ENCODE assay signal across 1 cellular context in the genomic region with DNA sequence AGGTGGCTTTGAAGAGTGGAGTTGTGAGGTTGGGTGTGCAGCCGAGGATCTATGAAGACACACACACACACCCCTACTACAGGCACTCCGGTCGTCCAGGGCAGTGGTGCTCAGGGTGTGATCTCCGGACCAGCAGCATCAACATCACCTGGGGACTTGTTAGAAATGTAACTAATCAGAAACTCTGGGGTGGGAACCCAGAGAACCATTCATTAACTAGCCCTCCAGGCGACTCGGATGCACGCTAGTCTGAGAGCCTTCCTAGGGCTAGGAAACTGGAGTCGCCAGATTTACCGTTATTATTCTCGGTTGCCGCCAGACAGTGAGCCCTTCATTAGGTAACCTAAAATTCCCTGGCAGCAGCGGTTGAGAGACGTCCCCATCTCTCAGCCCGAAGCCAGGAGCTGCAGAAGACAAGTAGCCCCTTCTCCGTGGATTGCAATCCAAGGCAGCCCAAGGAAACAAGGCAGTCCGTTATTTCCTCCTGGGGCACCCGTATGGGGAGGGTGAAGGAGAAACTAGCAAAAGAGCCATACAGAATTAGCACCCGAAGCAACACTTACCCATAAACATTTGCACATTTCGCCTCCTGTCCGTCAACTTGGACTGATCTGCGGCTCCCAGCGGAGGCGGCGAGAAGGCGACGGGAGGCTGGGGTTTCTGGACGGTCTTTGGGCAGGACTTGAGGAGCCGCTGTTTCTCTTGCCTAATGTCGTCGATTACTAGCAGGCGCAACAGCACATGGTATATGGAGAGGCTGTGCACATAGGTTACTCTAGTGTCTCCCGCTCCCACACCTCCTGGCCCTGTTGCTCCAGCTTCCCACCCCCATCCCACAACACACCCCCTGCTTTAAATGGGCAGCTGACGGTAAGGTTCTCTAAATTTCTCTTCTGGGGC.
TF ChIP-seq lines count a peak whose summit lies in the region.

No MANE protein-coding gene starts in this region.

TF ChIP-seq in HepG2, 621 proteins besides CTCF, POLR2A, EP300 and RAD21 (continued from another document):
- TF ChIP-seq, protein P1, sequence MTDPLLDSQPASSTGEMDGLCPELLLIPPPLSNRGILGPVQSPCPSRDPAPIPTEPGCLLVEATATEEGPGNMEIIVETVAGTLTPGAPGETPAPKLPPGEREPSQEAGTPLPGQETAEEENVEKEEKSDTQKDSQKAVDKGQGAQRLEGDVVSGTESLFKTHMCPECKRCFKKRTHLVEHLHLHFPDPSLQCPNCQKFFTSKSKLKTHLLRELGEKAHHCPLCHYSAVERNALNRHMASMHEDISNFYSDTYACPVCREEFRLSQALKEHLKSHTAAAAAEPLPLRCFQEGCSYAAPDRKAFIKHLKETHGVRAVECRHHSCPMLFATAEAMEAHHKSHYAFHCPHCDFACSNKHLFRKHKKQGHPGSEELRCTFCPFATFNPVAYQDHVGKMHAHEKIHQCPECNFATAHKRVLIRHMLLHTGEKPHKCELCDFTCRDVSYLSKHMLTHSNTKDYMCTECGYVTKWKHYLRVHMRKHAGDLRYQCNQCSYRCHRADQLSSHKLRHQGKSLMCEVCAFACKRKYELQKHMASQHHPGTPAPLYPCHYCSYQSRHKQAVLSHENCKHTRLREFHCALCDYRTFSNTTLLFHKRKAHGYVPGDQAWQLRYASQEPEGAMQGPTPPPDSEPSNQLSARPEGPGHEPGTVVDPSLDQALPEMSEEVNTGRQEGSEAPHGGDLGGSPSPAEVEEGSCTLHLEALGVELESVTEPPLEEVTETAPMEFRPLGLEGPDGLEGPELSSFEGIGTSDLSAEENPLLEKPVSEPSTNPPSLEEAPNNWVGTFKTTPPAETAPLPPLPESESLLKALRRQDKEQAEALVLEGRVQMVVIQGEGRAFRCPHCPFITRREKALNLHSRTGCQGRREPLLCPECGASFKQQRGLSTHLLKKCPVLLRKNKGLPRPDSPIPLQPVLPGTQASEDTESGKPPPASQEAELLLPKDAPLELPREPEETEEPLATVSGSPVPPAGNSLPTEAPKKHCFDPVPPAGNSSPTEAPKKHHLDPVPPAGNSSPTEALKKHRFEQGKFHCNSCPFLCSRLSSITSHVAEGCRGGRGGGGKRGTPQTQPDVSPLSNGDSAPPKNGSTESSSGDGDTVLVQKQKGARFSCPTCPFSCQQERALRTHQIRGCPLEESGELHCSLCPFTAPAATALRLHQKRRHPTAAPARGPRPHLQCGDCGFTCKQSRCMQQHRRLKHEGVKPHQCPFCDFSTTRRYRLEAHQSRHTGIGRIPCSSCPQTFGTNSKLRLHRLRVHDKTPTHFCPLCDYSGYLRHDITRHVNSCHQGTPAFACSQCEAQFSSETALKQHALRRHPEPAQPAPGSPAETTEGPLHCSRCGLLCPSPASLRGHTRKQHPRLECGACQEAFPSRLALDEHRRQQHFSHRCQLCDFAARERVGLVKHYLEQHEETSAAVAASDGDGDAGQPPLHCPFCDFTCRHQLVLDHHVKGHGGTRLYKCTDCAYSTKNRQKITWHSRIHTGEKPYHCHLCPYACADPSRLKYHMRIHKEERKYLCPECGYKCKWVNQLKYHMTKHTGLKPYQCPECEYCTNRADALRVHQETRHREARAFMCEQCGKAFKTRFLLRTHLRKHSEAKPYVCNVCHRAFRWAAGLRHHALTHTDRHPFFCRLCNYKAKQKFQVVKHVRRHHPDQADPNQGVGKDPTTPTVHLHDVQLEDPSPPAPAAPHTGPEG (CRISPR knock-in tag; IDR thresholded peaks at IDR 0.05) = peak; percentile 2; the same call in 1 of the 2 replicates
- no peak for TF ChIP-seq HNRNPUL1 (IDR thresholded peaks at IDR 0.05; ENCODE audit: low read depth, low read length)
- TF ChIP-seq, protein P2, sequence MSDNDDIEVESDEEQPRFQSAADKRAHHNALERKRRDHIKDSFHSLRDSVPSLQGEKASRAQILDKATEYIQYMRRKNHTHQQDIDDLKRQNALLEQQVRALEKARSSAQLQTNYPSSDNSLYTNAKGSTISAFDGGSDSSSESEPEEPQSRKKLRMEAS (IDR thresholded peaks at IDR 0.05) = peak; percentile 41; the same call in 1 of the 2 replicates
- TF ChIP-seq ZNF891 (CRISPR knock-in tag; IDR thresholded peaks at IDR 0.05) = no peak
- no peak for TF ChIP-seq EEA1 (CRISPR knock-in tag; IDR thresholded peaks at IDR 0.05; ENCODE audit: borderline replicate concordance)
- TF ChIP-seq ZNF570 (CRISPR knock-in tag; IDR thresholded peaks at IDR 0.05; ENCODE audit: borderline replicate concordance) = no peak
- TF ChIP-seq, protein P3, sequence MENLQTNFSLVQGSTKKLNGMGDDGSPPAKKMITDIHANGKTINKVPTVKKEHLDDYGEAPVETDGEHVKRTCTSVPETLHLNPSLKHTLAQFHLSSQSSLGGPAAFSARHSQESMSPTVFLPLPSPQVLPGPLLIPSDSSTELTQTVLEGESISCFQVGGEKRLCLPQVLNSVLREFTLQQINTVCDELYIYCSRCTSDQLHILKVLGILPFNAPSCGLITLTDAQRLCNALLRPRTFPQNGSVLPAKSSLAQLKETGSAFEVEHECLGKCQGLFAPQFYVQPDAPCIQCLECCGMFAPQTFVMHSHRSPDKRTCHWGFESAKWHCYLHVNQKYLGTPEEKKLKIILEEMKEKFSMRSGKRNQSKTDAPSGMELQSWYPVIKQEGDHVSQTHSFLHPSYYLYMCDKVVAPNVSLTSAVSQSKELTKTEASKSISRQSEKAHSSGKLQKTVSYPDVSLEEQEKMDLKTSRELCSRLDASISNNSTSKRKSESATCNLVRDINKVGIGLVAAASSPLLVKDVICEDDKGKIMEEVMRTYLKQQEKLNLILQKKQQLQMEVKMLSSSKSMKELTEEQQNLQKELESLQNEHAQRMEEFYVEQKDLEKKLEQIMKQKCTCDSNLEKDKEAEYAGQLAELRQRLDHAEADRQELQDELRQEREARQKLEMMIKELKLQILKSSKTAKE (CRISPR knock-in tag; IDR thresholded peaks at IDR 0.05; ENCODE audit: borderline replicate concordance) = no peak
- no peak for TF ChIP-seq GTF2F1 (IDR thresholded peaks at IDR 0.05; ENCODE audit: low read length)
- TF ChIP-seq, protein P4, sequence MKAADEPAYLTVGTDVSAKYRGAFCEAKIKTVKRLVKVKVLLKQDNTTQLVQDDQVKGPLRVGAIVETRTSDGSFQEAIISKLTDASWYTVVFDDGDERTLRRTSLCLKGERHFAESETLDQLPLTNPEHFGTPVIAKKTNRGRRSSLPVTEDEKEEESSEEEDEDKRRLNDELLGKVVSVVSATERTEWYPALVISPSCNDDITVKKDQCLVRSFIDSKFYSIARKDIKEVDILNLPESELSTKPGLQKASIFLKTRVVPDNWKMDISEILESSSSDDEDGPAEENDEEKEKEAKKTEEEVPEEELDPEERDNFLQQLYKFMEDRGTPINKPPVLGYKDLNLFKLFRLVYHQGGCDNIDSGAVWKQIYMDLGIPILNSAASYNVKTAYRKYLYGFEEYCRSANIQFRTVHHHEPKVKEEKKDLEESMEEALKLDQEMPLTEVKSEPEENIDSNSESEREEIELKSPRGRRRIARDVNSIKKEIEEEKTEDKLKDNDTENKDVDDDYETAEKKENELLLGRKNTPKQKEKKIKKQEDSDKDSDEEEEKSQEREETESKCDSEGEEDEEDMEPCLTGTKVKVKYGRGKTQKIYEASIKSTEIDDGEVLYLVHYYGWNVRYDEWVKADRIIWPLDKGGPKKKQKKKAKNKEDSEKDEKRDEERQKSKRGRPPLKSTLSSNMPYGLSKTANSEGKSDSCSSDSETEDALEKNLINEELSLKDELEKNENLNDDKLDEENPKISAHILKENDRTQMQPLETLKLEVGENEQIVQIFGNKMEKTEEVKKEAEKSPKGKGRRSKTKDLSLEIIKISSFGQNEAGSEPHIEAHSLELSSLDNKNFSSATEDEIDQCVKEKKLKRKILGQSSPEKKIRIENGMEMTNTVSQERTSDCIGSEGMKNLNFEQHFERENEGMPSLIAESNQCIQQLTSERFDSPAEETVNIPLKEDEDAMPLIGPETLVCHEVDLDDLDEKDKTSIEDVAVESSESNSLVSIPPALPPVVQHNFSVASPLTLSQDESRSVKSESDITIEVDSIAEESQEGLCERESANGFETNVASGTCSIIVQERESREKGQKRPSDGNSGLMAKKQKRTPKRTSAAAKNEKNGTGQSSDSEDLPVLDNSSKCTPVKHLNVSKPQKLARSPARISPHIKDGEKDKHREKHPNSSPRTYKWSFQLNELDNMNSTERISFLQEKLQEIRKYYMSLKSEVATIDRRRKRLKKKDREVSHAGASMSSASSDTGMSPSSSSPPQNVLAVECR (CRISPR knock-in tag; IDR thresholded peaks at IDR 0.05; ENCODE audit: borderline replicate concordance) = 0 out of 2 replicates have a peak, but pooled peaks have one; percentile 16
- TF ChIP-seq XRCC5 (optimal IDR thresholded peaks at IDR 0.05; ENCODE audit: low read length) = peak; percentile 26
- TF ChIP-seq, protein P5, sequence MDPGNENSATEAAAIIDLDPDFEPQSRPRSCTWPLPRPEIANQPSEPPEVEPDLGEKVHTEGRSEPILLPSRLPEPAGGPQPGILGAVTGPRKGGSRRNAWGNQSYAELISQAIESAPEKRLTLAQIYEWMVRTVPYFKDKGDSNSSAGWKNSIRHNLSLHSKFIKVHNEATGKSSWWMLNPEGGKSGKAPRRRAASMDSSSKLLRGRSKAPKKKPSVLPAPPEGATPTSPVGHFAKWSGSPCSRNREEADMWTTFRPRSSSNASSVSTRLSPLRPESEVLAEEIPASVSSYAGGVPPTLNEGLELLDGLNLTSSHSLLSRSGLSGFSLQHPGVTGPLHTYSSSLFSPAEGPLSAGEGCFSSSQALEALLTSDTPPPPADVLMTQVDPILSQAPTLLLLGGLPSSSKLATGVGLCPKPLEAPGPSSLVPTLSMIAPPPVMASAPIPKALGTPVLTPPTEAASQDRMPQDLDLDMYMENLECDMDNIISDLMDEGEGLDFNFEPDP (CRISPR knock-in tag; conservative IDR thresholded peaks at IDR 0.05) = 0 out of 2 replicates have a peak, but pooled peaks have one; percentile 13
- TF ChIP-seq ZNF317 (CRISPR knock-in tag; IDR thresholded peaks at IDR 0.05) = no peak
- TF ChIP-seq, protein P6, sequence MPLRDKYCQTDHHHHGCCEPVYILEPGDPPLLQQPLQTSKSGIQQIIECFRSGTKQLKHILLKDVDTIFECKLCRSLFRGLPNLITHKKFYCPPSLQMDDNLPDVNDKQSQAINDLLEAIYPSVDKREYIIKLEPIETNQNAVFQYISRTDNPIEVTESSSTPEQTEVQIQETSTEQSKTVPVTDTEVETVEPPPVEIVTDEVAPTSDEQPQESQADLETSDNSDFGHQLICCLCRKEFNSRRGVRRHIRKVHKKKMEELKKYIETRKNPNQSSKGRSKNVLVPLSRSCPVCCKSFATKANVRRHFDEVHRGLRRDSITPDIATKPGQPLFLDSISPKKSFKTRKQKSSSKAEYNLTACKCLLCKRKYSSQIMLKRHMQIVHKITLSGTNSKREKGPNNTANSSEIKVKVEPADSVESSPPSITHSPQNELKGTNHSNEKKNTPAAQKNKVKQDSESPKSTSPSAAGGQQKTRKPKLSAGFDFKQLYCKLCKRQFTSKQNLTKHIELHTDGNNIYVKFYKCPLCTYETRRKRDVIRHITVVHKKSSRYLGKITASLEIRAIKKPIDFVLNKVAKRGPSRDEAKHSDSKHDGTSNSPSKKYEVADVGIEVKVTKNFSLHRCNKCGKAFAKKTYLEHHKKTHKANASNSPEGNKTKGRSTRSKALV (CRISPR knock-in tag; IDR thresholded peaks at IDR 0.05) = 0 out of 2 replicates have a peak, but pooled peaks have one; percentile 11
